Comparison of ENCODE assay signal across 1 cellular context in the genomic region with DNA sequence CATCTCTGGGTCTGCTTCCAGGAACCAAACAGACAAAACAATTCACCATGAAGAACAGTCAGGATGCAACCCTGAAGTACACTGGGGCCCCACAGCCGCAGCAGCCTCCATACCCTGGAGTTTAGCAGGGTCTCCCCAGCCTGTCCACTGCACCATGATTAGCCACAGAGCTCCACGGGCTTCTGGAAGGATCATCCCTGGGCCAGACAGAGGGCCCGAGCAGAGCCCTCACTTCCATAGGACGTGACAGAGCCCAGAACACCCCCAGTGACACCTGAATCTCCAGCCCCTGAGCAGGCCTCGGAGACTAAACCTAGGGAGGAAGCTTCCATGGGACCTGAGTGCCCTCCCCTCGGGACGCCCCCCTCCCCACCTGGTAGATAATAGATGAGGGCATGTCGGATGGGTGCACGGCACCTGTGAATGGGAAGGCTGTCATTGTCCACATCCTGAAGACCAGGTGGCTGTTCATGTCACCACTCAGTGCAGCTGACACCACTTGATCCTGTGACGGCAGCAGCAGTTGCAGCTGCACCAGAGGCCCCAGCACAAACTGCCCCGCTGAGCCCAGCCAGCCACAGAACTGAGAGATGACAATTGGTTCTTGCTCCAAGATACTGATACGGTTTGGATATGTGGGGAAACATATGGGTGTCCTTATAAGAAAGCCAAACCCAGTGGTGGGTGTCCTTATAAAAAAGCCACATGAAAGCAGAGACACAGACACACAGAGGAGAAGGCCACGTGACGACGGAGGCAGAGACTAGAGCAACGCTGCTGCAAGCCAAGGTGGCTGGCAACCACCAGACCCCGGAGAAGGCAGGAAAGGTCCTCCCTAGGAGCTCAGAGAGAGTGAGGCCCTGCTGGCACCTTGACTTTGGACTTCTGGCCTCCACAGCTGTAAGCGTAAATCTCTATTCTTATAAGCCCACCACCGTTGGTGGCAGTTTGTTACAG.
TF ChIP-seq lines count a peak whose summit lies in the region.

No MANE protein-coding gene starts in this region.

TF ChIP-seq in GM23338, 12 proteins besides CTCF, POLR2A, EP300 and RAD21:
- TF ChIP-seq ZNF462 (CRISPR knock-in tag; IDR thresholded peaks at IDR 0.05) (no peak), JUNB (IDR thresholded peaks at IDR 0.05; ENCODE audit: unreplicated experiment) (no peak), STAT1 (IDR thresholded peaks at IDR 0.05; ENCODE audit: unreplicated experiment) (no peak), REST (IDR thresholded peaks at IDR 0.05; ENCODE audit: unreplicated experiment) (no peak)
TF ChIP-seq in GM23338: peak in this region for 0.
